In genomic region chr10:34651381-34651780, GRCh38 we compare ENCODE assay signal across 17 cellular contexts.
"Had no signal": no experiment of that assay in that cellular context is flagged by ENCODE, and none has a peak within 500 bp of the region (broad histone marks: within the 10 kb centered on the region; RNA-seq: fewer than 3 reads in every experiment).

No MANE protein-coding gene starts in this region.

- H3K27ac Mint-ChIP-seq: activated CD4-positive, alpha-beta memory T cell treated with anti-CD3 and anti-CD28 coated beads, Interleukin-2, amount 10 ng/mL, durations not matched to agents 7 days and 5 days; activated naive CD8-positive, alpha-beta T cell treated with anti-CD3 and anti-CD28 coated beads for 36 hours; stimulated activated naive B cell treated with anti-CD40 and anti-IgM and Interleukin-4, amounts not matched to agents 10 μg/mL and 1 μg/mL and 100 μg/mL, for 72 hours; type B pancreatic cell had no signal

- H3K9me3 ChIP-seq: gastrocnemius medialis, lower lobe of right lung, spleen had no signal

- H3K9ac ChIP-seq: parathyroid adenoma had no signal

- H3K4me1 Mint-ChIP-seq: activated CD4-positive, alpha-beta memory T cell treated with anti-CD3 and anti-CD28 coated beads, Interleukin-2, amount 10 ng/mL, durations not matched to agents 7 days and 5 days; stimulated activated naive B cell treated with anti-CD40 and anti-IgM and Interleukin-4, amounts not matched to agents 10 μg/mL and 1 μg/mL and 100 μg/mL, for 72 hours had no signal

- H3K36me3 ChIP-seq: gastrocnemius medialis, lower lobe of right lung, spleen had no signal

- H3K4me3 Mint-ChIP-seq: activated CD4-positive, alpha-beta memory T cell treated with anti-CD3 and anti-CD28 coated beads, Interleukin-2, amount 10 ng/mL, durations not matched to agents 7 days and 5 days; activated naive CD8-positive, alpha-beta T cell treated with anti-CD3 and anti-CD28 coated beads for 36 hours; nephron progenitor cell; stimulated activated naive B cell treated with anti-CD40 and anti-IgM and Interleukin-4, amounts not matched to agents 10 μg/mL and 1 μg/mL and 100 μg/mL, for 72 hours; type B pancreatic cell had no signal

- H3K4me1 ChIP-seq: parathyroid adenoma had no signal

- H3K27me3 ChIP-seq: gastrocnemius medialis, spleen had no signal

- H3K4me3 ChIP-seq: gastrocnemius medialis, lower lobe of right lung, spleen had no signal

- H3K9me3 Mint-ChIP-seq: activated CD4-positive, alpha-beta memory T cell treated with anti-CD3 and anti-CD28 coated beads, Interleukin-2, amount 10 ng/mL, durations not matched to agents 7 days and 5 days; activated naive CD8-positive, alpha-beta T cell treated with anti-CD3 and anti-CD28 coated beads for 36 hours; nephron progenitor cell; stimulated activated naive B cell treated with anti-CD40 and anti-IgM and Interleukin-4, amounts not matched to agents 10 μg/mL and 1 μg/mL and 100 μg/mL, for 72 hours; type B pancreatic cell had no signal

- H3K27ac ChIP-seq: gastrocnemius medialis, lower lobe of right lung, parathyroid adenoma, spleen had no signal

- DNase-seq: activated CD4-positive, alpha-beta memory T cell treated with anti-CD3 and anti-CD28 coated beads, Interleukin-2, amount 10 ng/mL, durations not matched to agents 7 days and 5 days; activated gamma-delta T cell; activated naive CD8-positive, alpha-beta T cell treated with anti-CD3 and anti-CD28 coated beads for 36 hours; activated T-cell treated with anti-CD3 and anti-CD28 coated beads, Interleukin-2, amount 50 U/mL, for 48 hours; anterior cingulate cortex; effector CD4-positive, alpha-beta T cell; gastrocnemius medialis; hippocampal formation; lower lobe of right lung; nephron progenitor cell; spleen; stimulated activated CD4-positive, alpha-beta T cell treated with anti-CD3 and anti-CD28 coated beads, Interleukin-1b, Interleukin-23, amount 100 ng/mL, for 48 hours; stimulated activated naive B cell treated with anti-CD40 and anti-IgM and Interleukin-4, amounts not matched to agents 10 μg/mL and 1 μg/mL and 100 μg/mL, for 72 hours; substantia nigra; T-helper 9 cell had no signal

- ATAC-seq: gastrocnemius medialis; lower lobe of right lung; stimulated activated naive B cell treated with anti-CD40 and anti-IgM and Interleukin-4, amounts not matched to agents 10 μg/mL and 1 μg/mL and 100 μg/mL, for 72 hours had no signal

- H3K27me3 Mint-ChIP-seq: activated naive CD8-positive, alpha-beta T cell treated with anti-CD3 and anti-CD28 coated beads for 36 hours; stimulated activated naive B cell treated with anti-CD40 and anti-IgM and Interleukin-4, amounts not matched to agents 10 μg/mL and 1 μg/mL and 100 μg/mL, for 72 hours; type B pancreatic cell had no signal

- H2AFZ ChIP-seq: parathyroid adenoma had no signal

- H3K36me3 Mint-ChIP-seq: activated naive CD8-positive, alpha-beta T cell treated with anti-CD3 and anti-CD28 coated beads for 36 hours; stimulated activated naive B cell treated with anti-CD40 and anti-IgM and Interleukin-4, amounts not matched to agents 10 μg/mL and 1 μg/mL and 100 μg/mL, for 72 hours; type B pancreatic cell had no signal
